In the genomic region with DNA sequence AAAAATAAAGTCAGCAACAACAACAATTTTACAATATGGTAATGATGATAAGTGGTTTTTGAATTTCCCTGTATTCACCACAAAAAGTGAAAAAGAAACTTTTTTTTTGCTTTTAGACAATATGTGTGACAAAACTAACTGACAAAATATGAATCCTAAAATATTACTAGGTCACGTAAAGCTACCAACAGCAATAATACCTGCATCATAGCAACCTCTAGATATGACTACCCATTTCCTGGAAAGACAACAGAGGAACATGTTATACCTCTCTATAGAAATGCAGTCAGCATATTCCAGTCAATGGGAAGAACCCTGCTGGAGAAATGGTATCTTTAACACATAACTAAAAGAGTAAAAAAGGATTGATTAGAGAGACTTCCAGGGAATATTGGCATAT, we compare ENCODE assay signal across 25 cellular contexts.
DNase-seq lines count a peak whose midpoint lies in the region; ATAC-seq lines count a peak whose summit lies in the region.
"Had no signal": no experiment of that assay in that cellular context is flagged by ENCODE, and none has a peak within 500 bp of the region (broad histone marks: within the 10 kb centered on the region; RNA-seq: fewer than 3 reads in every experiment).

No MANE protein-coding gene starts in this region.

- POLR2A ChIA-PET in activated CD4-positive, alpha-beta T cell treated with anti-CD3 and anti-CD28 coated beads, Interleukin-2, amount 10 ng/mL, durations not matched to agents 7 days and 5 days (lab: Charles Lee) = no interaction called here

- DNase-seq in activated CD4-positive, alpha-beta T cell treated with anti-CD3 and anti-CD28 coated beads, Interleukin-2, amount 10 ng/mL, durations not matched to agents 7 days and 5 days = no peak
- DNase-seq in activated CD4-positive, alpha-beta T cell treated with anti-CD3 and anti-CD28 coated beads, Interleukin-2, amount 10 ng/mL, durations not matched to agents 24 days and 14 days = no peak
- DNase-seq in putamen (ENCODE audit: low spot score) (no peak), activated gamma-delta T cell (lab: John Stamatoyannopoulos, UW) (no peak)
- DNase-seq: activated naive CD4-positive, alpha-beta T cell treated with anti-CD3 and anti-CD28 coated beads, Interleukin-2, amount 50 U/mL, for 16 hours; activated T-cell treated with anti-CD3 and anti-CD28 coated beads, Interleukin-2, amount 50 U/mL, for 4 hours; AML-193; amniotic stem cell; brain microvascular endothelial cell; CD4-positive, alpha-beta memory T cell; effector CD4-positive, alpha-beta T cell; glutamatergic neuron; GM23248; Karpas-422; naive thymus-derived CD4-positive, alpha-beta T cell; NCI-H1436; NCI-H748 treated with DMSO at 0.1 percent for 48 hours; stomach; thyroid gland had no signal

- H3K4me1 Mint-ChIP-seq in activated CD4-positive, alpha-beta T cell treated with anti-CD3 and anti-CD28 coated beads, Interleukin-2, amount 10 ng/mL, durations not matched to agents 7 days and 5 days = no peaks in the 10 kb centered on the region
- H3K4me1 Mint-ChIP-seq in activated CD4-positive, alpha-beta T cell treated with anti-CD3 and anti-CD28 coated beads, Interleukin-2, amount 10 ng/mL, durations not matched to agents 24 days and 14 days = no peaks in the 10 kb centered on the region
- H3K4me1 Mint-ChIP-seq in activated T-helper 17 cell treated with anti-CD3 and anti-CD28 coated beads, Interleukin-2, amount 50 U/mL, for 72 hours = no peaks in the 10 kb centered on the region
- H3K4me1 Mint-ChIP-seq: CD4-positive, alpha-beta memory T cell; mesothelial cell of epicardium had no signal

- ATAC-seq in GM19395 (IDR thresholded peaks at IDR 0.05; ENCODE audit: unreplicated experiment) (peak; percentile 71), HG02981 (IDR thresholded peaks at IDR 0.05; ENCODE audit: unreplicated experiment) (peak; percentile 74), HG03280 (IDR thresholded peaks at IDR 0.05; ENCODE audit: unreplicated experiment) (no peak)
- peak; percentile 89 for ATAC-seq in activated T-helper 17 cell treated with anti-CD3 and anti-CD28 coated beads, Interleukin-2, amount 50 U/mL, for 72 hours (replicated peaks)
- ATAC-seq: HepG2; naive thymus-derived CD4-positive, alpha-beta T cell had no signal

- H3K27ac Mint-ChIP-seq in activated CD4-positive, alpha-beta T cell treated with anti-CD3 and anti-CD28 coated beads, Interleukin-2, amount 10 ng/mL, durations not matched to agents 7 days and 5 days = peak overlapping the region; percentile 34
- H3K27ac Mint-ChIP-seq in activated CD4-positive, alpha-beta T cell treated with anti-CD3 and anti-CD28 coated beads, Interleukin-2, amount 10 ng/mL, durations not matched to agents 24 days and 14 days = no peak overlapping the region
- H3K27ac Mint-ChIP-seq in activated T-helper 17 cell treated with anti-CD3 and anti-CD28 coated beads, Interleukin-2, amount 50 U/mL, for 72 hours = no peak overlapping the region
- H3K27ac Mint-ChIP-seq: CD4-positive, alpha-beta memory T cell; mesothelial cell of epicardium; naive thymus-derived CD4-positive, alpha-beta T cell had no signal

- CTCF ChIA-PET in activated CD4-positive, alpha-beta T cell treated with anti-CD3 and anti-CD28 coated beads, Interleukin-2, amount 10 ng/mL, durations not matched to agents 7 days and 5 days (lab: Charles Lee) = no interaction called here

- intact Hi-C loops in activated CD4-positive, alpha-beta T cell treated with anti-CD3 and anti-CD28 coated beads, Interleukin-2, amount 10 ng/mL, durations not matched to agents 24 days and 14 days (cut with micrococcal nuclease) = loop anchor here (2.0 kb wide), 1 partner anchor 36 kb away; no protein-coding TSS in a partner anchor

- H3K9me3 Mint-ChIP-seq in activated CD4-positive, alpha-beta T cell treated with anti-CD3 and anti-CD28 coated beads, Interleukin-2, amount 10 ng/mL, durations not matched to agents 7 days and 5 days = peaks cover 6% of the 10 kb centered on the region
- H3K9me3 Mint-ChIP-seq in activated CD4-positive, alpha-beta T cell treated with anti-CD3 and anti-CD28 coated beads, Interleukin-2, amount 10 ng/mL, durations not matched to agents 24 days and 14 days = peaks cover 23% of the 10 kb centered on the region
- H3K9me3 Mint-ChIP-seq in activated T-helper 17 cell treated with anti-CD3 and anti-CD28 coated beads, Interleukin-2, amount 50 U/mL, for 72 hours = peaks cover 9% of the 10 kb centered on the region

- H3K27me3 Mint-ChIP-seq in activated CD4-positive, alpha-beta T cell treated with anti-CD3 and anti-CD28 coated beads, Interleukin-2, amount 10 ng/mL, durations not matched to agents 7 days and 5 days = peaks cover 11% of the 10 kb centered on the region
- H3K27me3 Mint-ChIP-seq in activated CD4-positive, alpha-beta T cell treated with anti-CD3 and anti-CD28 coated beads, Interleukin-2, amount 10 ng/mL, durations not matched to agents 24 days and 14 days = peaks cover 8% of the 10 kb centered on the region
- H3K27me3 Mint-ChIP-seq in activated T-helper 17 cell treated with anti-CD3 and anti-CD28 coated beads, Interleukin-2, amount 50 U/mL, for 72 hours = peaks cover 28% of the 10 kb centered on the region

- no peaks in the 10 kb centered on the region for H3K36me3 Mint-ChIP-seq in activated CD4-positive, alpha-beta T cell treated with anti-CD3 and anti-CD28 coated beads, Interleukin-2, amount 10 ng/mL, durations not matched to agents 7 days and 5 days (ENCODE audit: low read depth)
- no peaks in the 10 kb centered on the region for H3K36me3 Mint-ChIP-seq in activated CD4-positive, alpha-beta T cell treated with anti-CD3 and anti-CD28 coated beads, Interleukin-2, amount 10 ng/mL, durations not matched to agents 24 days and 14 days (ENCODE audit: low read depth)
- H3K36me3 Mint-ChIP-seq in activated T-helper 17 cell treated with anti-CD3 and anti-CD28 coated beads, Interleukin-2, amount 50 U/mL, for 72 hours (ENCODE audit: low read depth) = no peaks in the 10 kb centered on the region
- H3K36me3 Mint-ChIP-seq: CD4-positive, alpha-beta memory T cell; mesothelial cell of epicardium had no signal

- no peak overlapping the region for H3K4me3 Mint-ChIP-seq in activated CD4-positive, alpha-beta T cell treated with anti-CD3 and anti-CD28 coated beads, Interleukin-2, amount 10 ng/mL, durations not matched to agents 7 days and 5 days
- no peak overlapping the region for H3K4me3 Mint-ChIP-seq in activated CD4-positive, alpha-beta T cell treated with anti-CD3 and anti-CD28 coated beads, Interleukin-2, amount 10 ng/mL, durations not matched to agents 24 days and 14 days
- H3K4me3 Mint-ChIP-seq in activated T-helper 17 cell treated with anti-CD3 and anti-CD28 coated beads, Interleukin-2, amount 50 U/mL, for 72 hours = no peak overlapping the region
- H3K4me3 Mint-ChIP-seq: activated T-cell treated with anti-CD3 and anti-CD28 coated beads, Interleukin-2, amount 50 U/mL, for 4 hours; mesothelial cell of epicardium; naive thymus-derived CD4-positive, alpha-beta T cell had no signal
